ENCODE assay signal across 25 cellular contexts in the genomic region with DNA sequence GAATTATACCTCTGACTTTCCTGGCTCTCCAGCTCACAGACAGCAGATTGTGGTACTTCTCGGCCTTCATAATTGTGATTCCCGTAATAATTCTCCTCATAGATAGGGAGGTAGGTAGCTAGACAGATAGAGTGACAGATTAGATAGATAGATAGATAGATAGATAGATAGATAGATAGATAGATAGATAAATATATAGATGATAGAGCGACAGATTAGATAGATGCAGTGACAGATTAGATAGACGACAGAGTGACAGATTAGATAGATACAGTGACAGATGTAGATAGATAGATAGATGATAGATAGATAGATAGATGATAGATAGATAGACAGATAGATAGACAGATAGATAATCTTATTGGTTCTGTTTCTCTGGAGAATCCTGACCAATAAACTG.
"Had no signal": no experiment of that assay in that cellular context is flagged by ENCODE, and none has a peak within 500 bp of the region (broad histone marks: within the 10 kb centered on the region; RNA-seq: fewer than 3 reads in every experiment).

No MANE protein-coding gene starts in this region.

- H3K27ac ChIP-seq: stomach, suprapubic skin, testis, thoracic aorta, thyroid gland, tibial artery, tibial nerve, transverse colon, upper lobe of left lung, upper lobe of right lung, uterus, vagina had no signal

- H3K9me3 ChIP-seq: stomach, suprapubic skin, testis, thoracic aorta, thyroid gland, tibial artery, tibial nerve, transverse colon, upper lobe of left lung, upper lobe of right lung, uterus, vagina had no signal

- DNase-seq: stimulated activated CD4-positive, alpha-beta T cell treated with anti-CD3 and anti-CD28 coated beads, Interleukin-2, amount 100 ng/mL, for 48 hours; stimulated activated CD4-positive, alpha-beta T cell treated with anti-CD3 and anti-CD28 coated beads, Interleukin-4, amount 100 ng/mL, for 1 hour; stimulated activated CD4-positive, alpha-beta T cell treated with anti-CD3 and anti-CD28 coated beads, Interleukin-4, amount 100 ng/mL, for 24 hours; stimulated activated CD4-positive, alpha-beta T cell treated with anti-CD3 and anti-CD28 coated beads, Interleukin-4, amount 100 ng/mL, for 4 hours; stimulated activated CD8-positive, alpha-beta memory T cell treated with anti-CD3 and anti-CD28 coated beads, Interleukin-4, amount 100 ng/mL, for 48 hours; stimulated activated naive B cell treated with anti-CD40 and anti-IgM and Interleukin-4, amounts not matched to agents 10 μg/mL and 1 μg/mL and 100 μg/mL, for 72 hours; stimulated activated naive CD4-positive, alpha-beta T cell; stimulated activated naive CD8-positive, alpha-beta T cell treated with anti-CD3 and anti-CD28 coated beads, Interleukin-15, amount 100 ng/mL, for 72 hours; stimulated activated naive CD8-positive, alpha-beta T cell treated with anti-CD3 and anti-CD28 coated beads, Interleukin-15, Interleukin-2, amounts not matched to agents 100 U/mL and 50 U/mL, for 24 hours; stomach; substantia nigra; testis; thyroid gland; tibial artery; transverse colon; upper lobe of left lung; upper lobe of right lung; uterus had no signal

- FAIRE-seq: urothelium cell line had no signal

- H3K4me3 ChIP-seq: stomach, suprapubic skin, testis, thoracic aorta, thyroid gland, tibial artery, tibial nerve, transverse colon, upper lobe of left lung, upper lobe of right lung, uterus, vagina had no signal

- H3K4me1 ChIP-seq: stomach, suprapubic skin, testis, tibial artery, tibial nerve, transverse colon, upper lobe of left lung, upper lobe of right lung, uterus, vagina had no signal

- H3K36me3 ChIP-seq: stomach, suprapubic skin, thoracic aorta, thyroid gland, tibial artery, tibial nerve, transverse colon, upper lobe of left lung, upper lobe of right lung, uterus, vagina had no signal

- H3K27me3 ChIP-seq: suprapubic skin, testis, thyroid gland, tibial nerve, transverse colon, upper lobe of left lung, upper lobe of right lung, uterus, vagina had no signal

- ATAC-seq: stimulated activated effector memory CD8-positive, alpha-beta T cell treated with anti-CD3 and anti-CD28 coated beads, Interleukin-12 subunit alpha, Interleukin-12 subunit beta, amount 100 ng/mL, for 72 hours; stimulated activated memory B cell treated with anti-CD40 and anti-IgM and Interleukin-4, amounts not matched to agents 10 μg/mL and 1 μg/mL and 100 μg/mL, for 72 hours; stimulated activated naive B cell treated with anti-CD40 and anti-IgM and Interleukin-4, amounts not matched to agents 10 μg/mL and 1 μg/mL and 100 μg/mL, for 72 hours; stimulated activated naive CD8-positive, alpha-beta T cell treated with anti-CD3 and anti-CD28 coated beads, Interleukin-15, amount 100 ng/mL, for 72 hours; stimulated activated naive CD8-positive, alpha-beta T cell treated with anti-CD3 and anti-CD28 coated beads, Interleukin-15, Interleukin-2, amounts not matched to agents 100 U/mL and 50 U/mL, for 24 hours; upper lobe of right lung had no signal
